17 cellular contexts compared by ENCODE assay signal in genomic region chr7:106774213-106774767, GRCh38.
DNase-seq lines count a peak whose midpoint lies in the region; ATAC-seq, FAIRE-seq and TF ChIP-seq lines count a peak whose summit lies in the region.
"Had no signal": no experiment of that assay in that cellular context is flagged by ENCODE, and none has a peak within 500 bp of the region (broad histone marks: within the 10 kb centered on the region; RNA-seq: fewer than 3 reads in every experiment).

No MANE protein-coding gene starts in this region.

- H3K4me2 ChIP-seq in HCT116 (ENCODE audit: low read length) (peak overlapping the region; percentile 80), astrocyte (ENCODE audit: low read length) (peak overlapping the region; percentile 79), osteoblast (ENCODE audit: insufficient read depth, low read length) (no peak overlapping the region), OCI-LY7 (ENCODE audit: low read length) (no peak overlapping the region)

- no peak for DNase-seq in activated CD8-positive, alpha-beta T cell treated with anti-CD3 and anti-CD28 coated beads for 36 hours
- DNase-seq in activated CD8-positive, alpha-beta T cell treated with anti-CD3 and anti-CD28 coated beads, Interleukin-2, amount 10 ng/mL, durations not matched to agents 7 days and 5 days, result no peak
- no peak for DNase-seq in HCT116 (ENCODE audit: low read depth, low spot score)
- no peak for DNase-seq in astrocyte (ENCODE audit: low read depth)
- DNase-seq in osteoblast (ENCODE audit: insufficient read length, low spot score, missing footprints), result no peak
- DNase-seq in OCI-LY7 (ENCODE audit: low spot score), result no peak
- no peak for DNase-seq in effector memory CD8-positive, alpha-beta T cell
- no peak for DNase-seq in EL
- DNase-seq: AML-193, DMS79 treated with DMSO at 0.1 percent for 48 hours, GOT3, KG1, NCI-H1092, NCI-H345, SHP77 had no signal

- H3K27me3 ChIP-seq in HCT116 (ENCODE audit: insufficient read depth, low read length) (no peaks in the 10 kb centered on the region), astrocyte (ENCODE audit: insufficient read depth, low read length) (no peaks in the 10 kb centered on the region), osteoblast (ENCODE audit: insufficient read depth, low read length) (no peaks in the 10 kb centered on the region)

- H3K36me3 Mint-ChIP-seq in activated CD8-positive, alpha-beta T cell treated with anti-CD3 and anti-CD28 coated beads for 36 hours (ENCODE audit: low read depth), result peaks cover 13% of the 10 kb centered on the region
- no peaks in the 10 kb centered on the region for H3K36me3 Mint-ChIP-seq in activated CD8-positive, alpha-beta T cell treated with anti-CD3 and anti-CD28 coated beads, Interleukin-2, amount 10 ng/mL, durations not matched to agents 7 days and 5 days (ENCODE audit: low read depth)
- H3K36me3 Mint-ChIP-seq in astrocyte (ENCODE audit: low read depth, unreplicated experiment), result no peaks in the 10 kb centered on the region
- H3K36me3 Mint-ChIP-seq in effector memory CD8-positive, alpha-beta T cell (ENCODE audit: insufficient read depth), result peaks cover 3% of the 10 kb centered on the region

- H2AFZ ChIP-seq in HCT116 (ENCODE audit: low read depth, low read length, poor library complexity, severe bottlenecking) (peak overlapping the region; percentile 82), astrocyte (ENCODE audit: low read depth, low read length) (peak overlapping the region; percentile 16), osteoblast (ENCODE audit: low read length) (no peak overlapping the region), OCI-LY7 (ENCODE audit: low read length) (no peak overlapping the region)

- peak overlapping the region; percentile 47 for H3K27ac Mint-ChIP-seq in activated CD8-positive, alpha-beta T cell treated with anti-CD3 and anti-CD28 coated beads for 36 hours
- no peak overlapping the region for H3K27ac Mint-ChIP-seq in activated CD8-positive, alpha-beta T cell treated with anti-CD3 and anti-CD28 coated beads, Interleukin-2, amount 10 ng/mL, durations not matched to agents 7 days and 5 days
- H3K27ac Mint-ChIP-seq in astrocyte (ENCODE audit: unreplicated experiment), result no peak overlapping the region
- no peak overlapping the region for H3K27ac Mint-ChIP-seq in effector memory CD8-positive, alpha-beta T cell

- ATAC-seq in activated CD8-positive, alpha-beta T cell treated with anti-CD3 and anti-CD28 coated beads for 36 hours, result no peak
- ATAC-seq in activated CD8-positive, alpha-beta T cell treated with anti-CD3 and anti-CD28 coated beads, Interleukin-2, amount 10 ng/mL, durations not matched to agents 7 days and 5 days, result no peak
- ATAC-seq in HCT116, result no peak
- no peak for ATAC-seq in effector memory CD8-positive, alpha-beta T cell (replicated peaks)

- H3K4me1 ChIP-seq in HCT116 (ENCODE audit: control insufficient read depth in 1 of 2, insufficient read depth in 2 of 2, low read length in 2 of 2), result peaks cover 57 to 94% of the 10 kb centered on the region in 2 experiments
- H3K4me1 ChIP-seq in astrocyte (ENCODE audit: insufficient read depth, low read length), result peaks cover 45% of the 10 kb centered on the region
- peaks cover 41% of the 10 kb centered on the region for H3K4me1 ChIP-seq in osteoblast (ENCODE audit: insufficient read depth, low read length)
- no peaks in the 10 kb centered on the region for H3K4me1 ChIP-seq in OCI-LY7 (ENCODE audit: insufficient read depth, low read length, poor library complexity, severe bottlenecking)

- intact Hi-C loops in activated CD8-positive, alpha-beta T cell treated with anti-CD3 and anti-CD28 coated beads for 36 hours (cut with micrococcal nuclease), result no loop called here
- intact Hi-C loops in HCT116 (cut with micrococcal nuclease) (loop anchor here (2.0 kb wide), 2 partner anchors 55 to 113 kb away; partner anchors contain the start of gene CCDC71L), OCI-LY7 (cut with micrococcal nuclease; ENCODE audit: unreplicated experiment) (no loop called here)

- no peaks in the 10 kb centered on the region for H3K36me3 ChIP-seq in HCT116 (ENCODE audit: control insufficient read depth in 1 of 2, insufficient read depth in 2 of 2, low read length in 2 of 2)
- no peaks in the 10 kb centered on the region for H3K36me3 ChIP-seq in astrocyte (ENCODE audit: insufficient read depth, low read length)
- no peaks in the 10 kb centered on the region for H3K36me3 ChIP-seq in osteoblast (ENCODE audit: insufficient read depth, low read length)
- no peaks in the 10 kb centered on the region for H3K36me3 ChIP-seq in OCI-LY7 (ENCODE audit: insufficient read depth, low read length)

- H3K9me3 ChIP-seq in HCT116 (ENCODE audit: control insufficient read depth in 1 of 2, insufficient read depth in 1 of 2, low read depth in 1 of 2, low read length in 2 of 2) (no peaks in the 10 kb centered on the region), astrocyte (ENCODE audit: insufficient read depth, low read depth, low read length) (no peaks in the 10 kb centered on the region), osteoblast (ENCODE audit: low read depth, low read length) (no peaks in the 10 kb centered on the region), OCI-LY7 (ENCODE audit: low read length) (no peaks in the 10 kb centered on the region)

- H3K4me3 ChIP-seq in HCT116 (replicated peaks in 1 of 2; ENCODE audit: low read depth in 1 of 2, low read length in 2 of 2) (peak overlapping the region; percentile 6 to 51), astrocyte (ENCODE audit: insufficient read depth, low read depth, low read length) (no peak overlapping the region), osteoblast (ENCODE audit: insufficient read depth, low read length) (no peak overlapping the region), OCI-LY7 (ENCODE audit: low read depth, low read length, poor library complexity, severe bottlenecking) (no peak overlapping the region)

- H3K4me1 Mint-ChIP-seq in activated CD8-positive, alpha-beta T cell treated with anti-CD3 and anti-CD28 coated beads for 36 hours (ENCODE audit: low read depth), result peaks cover 45% of the 10 kb centered on the region
- H3K4me1 Mint-ChIP-seq in activated CD8-positive, alpha-beta T cell treated with anti-CD3 and anti-CD28 coated beads, Interleukin-2, amount 10 ng/mL, durations not matched to agents 7 days and 5 days (ENCODE audit: low read depth), result no peaks in the 10 kb centered on the region
- H3K4me1 Mint-ChIP-seq in astrocyte (ENCODE audit: low read depth, unreplicated experiment), result peaks cover 60% of the 10 kb centered on the region
- peaks cover 0 to 2% of the 10 kb centered on the region in 2 donors for H3K4me1 Mint-ChIP-seq in effector memory CD8-positive, alpha-beta T cell (ENCODE audit: low read depth in 2 of 2)

- peaks cover 16% of the 10 kb centered on the region for H3K9me3 Mint-ChIP-seq in activated CD8-positive, alpha-beta T cell treated with anti-CD3 and anti-CD28 coated beads for 36 hours
- no peaks in the 10 kb centered on the region for H3K9me3 Mint-ChIP-seq in activated CD8-positive, alpha-beta T cell treated with anti-CD3 and anti-CD28 coated beads, Interleukin-2, amount 10 ng/mL, durations not matched to agents 7 days and 5 days (ENCODE audit: insufficient read depth)
- peaks cover 2% of the 10 kb centered on the region for H3K9me3 Mint-ChIP-seq in astrocyte (ENCODE audit: unreplicated experiment)
- H3K9me3 Mint-ChIP-seq in effector memory CD8-positive, alpha-beta T cell, result no peaks in the 10 kb centered on the region

- H3K27ac ChIP-seq in HCT116 (ENCODE audit: low read depth, low read length) (peak overlapping the region; percentile 87), astrocyte (ENCODE audit: low read depth, low read length) (peak overlapping the region; percentile 88), osteoblast (ENCODE audit: low read depth, low read length) (peak overlapping the region; percentile 54), OCI-LY7 (ENCODE audit: low read depth, low read length, poor library complexity, severe bottlenecking) (no peak overlapping the region)

- RAD21 ChIA-PET in HCT116 (lab: Charles Lee; ENCODE audit: low non-redundant PET in 1 of 2, low total read pairs in 2 of 2, uncharacterized antibody in 2 of 2, unreplicated experiment in 2 of 2), result no interaction called here

- H3K4me3 Mint-ChIP-seq in activated CD8-positive, alpha-beta T cell treated with anti-CD3 and anti-CD28 coated beads for 36 hours, result no peak overlapping the region
- H3K4me3 Mint-ChIP-seq in activated CD8-positive, alpha-beta T cell treated with anti-CD3 and anti-CD28 coated beads, Interleukin-2, amount 10 ng/mL, durations not matched to agents 7 days and 5 days, result no peak overlapping the region
- no peak overlapping the region for H3K4me3 Mint-ChIP-seq in astrocyte (ENCODE audit: unreplicated experiment)
- no peak overlapping the region for H3K4me3 Mint-ChIP-seq in effector memory CD8-positive, alpha-beta T cell

- POLR2A ChIA-PET in activated CD8-positive, alpha-beta T cell treated with anti-CD3 and anti-CD28 coated beads for 36 hours (lab: Charles Lee), result no interaction called here
- POLR2A ChIA-PET in activated CD8-positive, alpha-beta T cell treated with anti-CD3 and anti-CD28 coated beads, Interleukin-2, amount 10 ng/mL, durations not matched to agents 7 days and 5 days (lab: Charles Lee), result no interaction called here
- POLR2A ChIA-PET in HCT116 (lab: Charles Lee), result interaction anchor here (1.3 to 2.0 kb wide), 2 partner anchors 18 to 38 kb away, joined by 3 to 6 read pairs; no protein-coding TSS in a partner anchor
- POLR2A ChIA-PET in OCI-LY7 (lab: Charles Lee), result interaction anchor here (1.0 kb wide), 1 partner anchor 43 kb away, joined by 3 read pairs; no protein-coding TSS in a partner anchor

- no peak for TF ChIP-seq POLR2A in HCT116 (IDR thresholded peaks at IDR 0.05; ENCODE audit: borderline replicate concordance, extremely low read depth, insufficient read depth, insufficient read length)

- H3K9ac ChIP-seq in HCT116 (ENCODE audit: low read length), result peak overlapping the region; percentile 63
- no peak overlapping the region for H3K9ac ChIP-seq in astrocyte (ENCODE audit: low read length)

- no peak for TF ChIP-seq RAD21 in HCT116 (IDR thresholded peaks at IDR 0.05; ENCODE audit: low read depth)

- H3K79me2 ChIP-seq in HCT116 (ENCODE audit: insufficient read depth, low read length), result no peaks in the 10 kb centered on the region
- H3K79me2 ChIP-seq in astrocyte (ENCODE audit: insufficient read depth, low read length), result no peaks in the 10 kb centered on the region
- no peaks in the 10 kb centered on the region for H3K79me2 ChIP-seq in osteoblast (ENCODE audit: insufficient read depth, low read length)
- H3K79me2 ChIP-seq in OCI-LY7 (ENCODE audit: insufficient read depth, low read depth, low read length), result no peaks in the 10 kb centered on the region

- no peak for TF ChIP-seq CTCF in activated CD8-positive, alpha-beta T cell treated with anti-CD3 and anti-CD28 coated beads for 36 hours (IDR thresholded peaks at IDR 0.05)
- TF ChIP-seq CTCF in HCT116 (IDR thresholded peaks at IDR 0.05 in 2 of 3, conservative IDR thresholded peaks at IDR 0.05 in 1 of 3; ENCODE audit: borderline replicate concordance in 1 of 3, insufficient read depth in 1 of 3, low read depth in 2 of 3, low read length in 2 of 3) (no peak), astrocyte (IDR thresholded peaks at IDR 0.05; ENCODE audit: insufficient read depth, low read depth, low read length) (no peak), osteoblast (IDR thresholded peaks at IDR 0.05; ENCODE audit: extremely low read depth, low read depth, low read length) (no peak), OCI-LY7 (conservative IDR thresholded peaks at IDR 0.05; ENCODE audit: low read length) (no peak)

- CTCF ChIA-PET in activated CD8-positive, alpha-beta T cell treated with anti-CD3 and anti-CD28 coated beads for 36 hours (lab: Charles Lee), result interaction anchor here (1.2 to 3.1 kb wide), 2 partner anchors 18 to 38 kb away, joined by 5 to 9 read pairs; no protein-coding TSS in a partner anchor
- CTCF ChIA-PET in activated CD8-positive, alpha-beta T cell treated with anti-CD3 and anti-CD28 coated beads, Interleukin-2, amount 10 ng/mL, durations not matched to agents 7 days and 5 days (lab: Charles Lee), result interaction anchor here (1.2 kb wide), 1 partner anchor 19 kb away, joined by 3 read pairs; no protein-coding TSS in a partner anchor
- CTCF ChIA-PET in HCT116 (lab: Charles Lee) (interaction anchor here (1.4 kb wide), 1 partner anchor 232 kb away, joined by 8 read pairs; no protein-coding TSS in a partner anchor), OCI-LY7 (lab: Charles Lee; ENCODE audit: unreplicated experiment) (no interaction called here)

- no peak for FAIRE-seq in astrocyte (lab: Jason Lieb, UNC)
- FAIRE-seq: A204.1, D721Med had no signal

- H3K9me2 ChIP-seq in HCT116 (ENCODE audit: insufficient read depth) (no peaks in the 10 kb centered on the region), OCI-LY7 (ENCODE audit: insufficient read depth, low read length) (no peaks in the 10 kb centered on the region)

- BruUV-seq in HCT116 (replicated peaks; lab: Mats Ljungman, UMichigan) (TSS peak; percentile 93), OCI-LY7 (replicated peaks; lab: Mats Ljungman, UMichigan) (no TSS peak)

- H4K20me1 ChIP-seq in HCT116 (ENCODE audit: insufficient read depth), result no peaks in the 10 kb centered on the region
- H4K20me1 ChIP-seq in astrocyte (ENCODE audit: insufficient read depth, low read length), result no peaks in the 10 kb centered on the region
- H4K20me1 ChIP-seq in osteoblast (ENCODE audit: insufficient read depth, low read length), result no peaks in the 10 kb centered on the region
- H4K20me1 ChIP-seq in OCI-LY7 (ENCODE audit: insufficient read depth, low read length), result no peaks in the 10 kb centered on the region

- H3K27me3 Mint-ChIP-seq in activated CD8-positive, alpha-beta T cell treated with anti-CD3 and anti-CD28 coated beads for 36 hours, result no peaks in the 10 kb centered on the region
- no peaks in the 10 kb centered on the region for H3K27me3 Mint-ChIP-seq in activated CD8-positive, alpha-beta T cell treated with anti-CD3 and anti-CD28 coated beads, Interleukin-2, amount 10 ng/mL, durations not matched to agents 7 days and 5 days (ENCODE audit: low read depth)
- H3K27me3 Mint-ChIP-seq in astrocyte (ENCODE audit: low read depth, unreplicated experiment), result no peaks in the 10 kb centered on the region
- H3K27me3 Mint-ChIP-seq in effector memory CD8-positive, alpha-beta T cell, result peaks cover 15% of the 10 kb centered on the region in 2 donors

Comparison
In these comparisons a context has a peak if more than half of its experiments do, and no peak if none do; other contexts are left out.
1. H2AFZ ChIP-seq: peak in HCT116 (single experiment) and astrocyte (single experiment); none in osteoblast (single experiment) and OCI-LY7 (single experiment).
2. H3K4me2 ChIP-seq: peak in HCT116 (single experiment) and astrocyte (single experiment); none in osteoblast (single experiment) and OCI-LY7 (single experiment).
3. H3K4me3 ChIP-seq: peak in HCT116 (2 of 2); none in astrocyte (single experiment), osteoblast (single experiment) and OCI-LY7 (single experiment).
4. POLR2A ChIA-PET loops: an anchor here in HCT116 (1.3 to 2.0 kb wide) and OCI-LY7 (1.0 kb wide); none called in activated CD8-positive, alpha-beta T cell treated with anti-CD3 and anti-CD28 coated beads for 36 hours and activated CD8-positive, alpha-beta T cell treated with anti-CD3 and anti-CD28 coated beads, Interleukin-2, amount 10 ng/mL, durations not matched to agents 7 days and 5 days.